In genomic region chr3:66609660-66610547, GRCh38 we compare ENCODE assay signal across 7 cellular contexts.
A peak's percentile ranks its signal among the peaks of the same experiment; 100 is the strongest.
DNase-seq lines count a peak whose midpoint lies in the region; ATAC-seq and TF ChIP-seq lines count a peak whose summit lies in the region.

No MANE protein-coding gene starts in this region.

- peak overlapping the region; percentile 51 for H2AK5ac ChIP-seq in IMR-90 (ENCODE audit: low read depth, low read length)

- 0 out of 2 replicates have a peak overlapping the region, but pooled peaks have one; percentile 13 for H3K14ac ChIP-seq in IMR-90 (replicated peaks; ENCODE audit: low read depth, low read length)

- H3K4me2 ChIP-seq in IMR-90 (ENCODE audit: low read depth, low read length) = no peak overlapping the region

- ATAC-seq in IMR-90 (ENCODE audit: low read depth) = peak; percentile 70

- dilution Hi-C loops in IMR-90 (cut with HindIII; ENCODE audit: low sequenced_read_pairs, unreplicated experiment) = no loop called here

- peak overlapping the region; percentile 63 for H2AK9ac ChIP-seq in IMR-90 (replicated peaks; ENCODE audit: low read depth, low read length, poor library complexity)

- TF ChIP-seq RAD21 in IMR-90 (IDR thresholded peaks at IDR 0.05; ENCODE audit: low read length) = no peak

- in situ Hi-C loops in IMR-90 (cut with MboI; ENCODE audit: low sequenced_read_pairs) = no loop called here

- H3K36me3 ChIP-seq in IMR-90 (ENCODE audit: control insufficient read depth, insufficient read depth, low read length) = no peaks in the 10 kb centered on the region
- H3K36me3 ChIP-seq in NT2/D1 (ENCODE audit: insufficient read depth, insufficient read length, low read length) = no peaks in the 10 kb centered on the region

- POLR2A ChIA-PET in IMR-90 (lab: Charles Lee; ENCODE audit: unreplicated experiment) = no interaction called here

- H2BK5ac ChIP-seq in IMR-90 (ENCODE audit: low read depth, low read length, poor library complexity, severe bottlenecking) = peak overlapping the region; percentile 14

- peak overlapping the region; percentile 28 to 58; a peak in 3 of 4 replicates for H4K8ac ChIP-seq in IMR-90 (ENCODE audit: low read depth in 2 of 2, low read length in 2 of 2)

- TF ChIP-seq CTCF in IMR-90 (conservative IDR thresholded peaks at IDR 0.05; ENCODE audit: low read depth, low read length) (no peak), GM20000 (IDR thresholded peaks at IDR 0.05; ENCODE audit: extremely low read depth, missing control alignments) (no peak)

- H3K4ac ChIP-seq in IMR-90 (ENCODE audit: low read depth, low read length) = peak overlapping the region; percentile 46

- H3K4me3 ChIP-seq in IMR-90 (ENCODE audit: insufficient read depth, low read depth, low read length) = no peak overlapping the region
- no peak overlapping the region for H3K4me3 ChIP-seq in NT2/D1 (ENCODE audit: insufficient read length, low read depth)

- WGBS in IMR-90 (ENCODE audit: extremely low coverage in 2 of 2, insufficient read length in 1 of 2), 2 experiments = no CpG with 5 or more reads among the region's 8 CpGs

- H3K4me1 ChIP-seq in IMR-90 (ENCODE audit: control insufficient read depth, insufficient read depth, low read length) (peaks cover 3% of the 10 kb centered on the region), NT2/D1 (ENCODE audit: insufficient read depth, insufficient read length) (peaks cover 8% of the 10 kb centered on the region)

- H3K56ac ChIP-seq in IMR-90 (ENCODE audit: extremely low read depth, insufficient read depth, low read length) = no peak overlapping the region

- H3K9me3 ChIP-seq in IMR-90 (ENCODE audit: control insufficient read depth, insufficient read depth, low read length) (no peaks in the 10 kb centered on the region), NT2/D1 (ENCODE audit: insufficient read depth, low read length) (no peaks in the 10 kb centered on the region)

- H4K5ac ChIP-seq in IMR-90 (ENCODE audit: low read depth, low read length) = no peak overlapping the region

- H4K91ac ChIP-seq in IMR-90 (ENCODE audit: insufficient read depth, low read depth, low read length) = peak overlapping the region; percentile 32; the same call in 1 of the 2 replicates

- H2AFZ ChIP-seq in IMR-90 (replicated peaks; ENCODE audit: low read length, poor library complexity) = peak overlapping the region; percentile 59

- no peak overlapping the region; the same call in 1 of the 2 replicates for H3K23ac ChIP-seq in IMR-90 (ENCODE audit: low read depth, low read length)

- no peak overlapping the region for H3K9ac ChIP-seq in IMR-90 (ENCODE audit: low read depth, low read length)
- no peak overlapping the region for H3K9ac ChIP-seq in NT2/D1 (ENCODE audit: insufficient read length, low read depth)

- TF ChIP-seq POLR2A in IMR-90 (IDR thresholded peaks at IDR 0.05; ENCODE audit: low read depth, low read length) = no peak

- H4K20me1 ChIP-seq in IMR-90 (ENCODE audit: insufficient read depth, low read length) = no peaks in the 10 kb centered on the region

- intact Hi-C loops in IMR-90 (cut with micrococcal nuclease) = no loop called here

- DNase-seq in IMR-90 (peak; percentile 90), NT2/D1 (ENCODE audit: low read depth, low spot score) (peak; percentile 64), fibroblast of peridontal ligament (ENCODE audit: extremely low read depth) (peak; percentile 33), smooth muscle cell of the brain vasculature (ENCODE audit: low read depth, low spot score) (peak; percentile 94), activated gamma-delta T cell treated with Interleukin-2 at 50 U/mL for 16 hours (no peak), HK-2 (ENCODE audit: unreplicated experiment) (no peak), GM20000 (ENCODE audit: low spot score) (no peak)

- no peaks in the 10 kb centered on the region for H3K27me3 ChIP-seq in IMR-90 (ENCODE audit: control insufficient read depth, insufficient read depth, low read length)
- no peaks in the 10 kb centered on the region for H3K27me3 ChIP-seq in NT2/D1 (ENCODE audit: insufficient read depth, insufficient read length)

- no peak overlapping the region for H2BK20ac ChIP-seq in IMR-90 (ENCODE audit: low read depth, low read length)

- BruUV-seq in IMR-90 (replicated peaks; lab: Mats Ljungman, UMichigan) = no TSS peak

- H3K18ac ChIP-seq in IMR-90 (ENCODE audit: low read depth, low read length) = peak overlapping the region; percentile 61; the same call in 1 of the 2 replicates

- H2BK120ac ChIP-seq in IMR-90 (ENCODE audit: low read depth, low read length) = peak overlapping the region; percentile 30; the same call in 1 of the 2 replicates

- CTCF ChIA-PET in IMR-90 (lab: Yijun Ruan, JAX) = interaction anchor here (0.6 kb wide), 1 partner anchor 818 kb away, joined by 3 read pairs; no protein-coding TSS in a partner anchor

- peak overlapping the region; percentile 57 for H3K27ac ChIP-seq in IMR-90 (ENCODE audit: insufficient read depth, low read length)

- H2BK15ac ChIP-seq in IMR-90 (ENCODE audit: low read depth, low read length) = peak overlapping the region; percentile 30; the same call in 1 of the 3 replicates

- no peaks in the 10 kb centered on the region for H3K79me1 ChIP-seq in IMR-90 (ENCODE audit: low read depth in 1 of 2, low read length in 2 of 2)

- H3K9me1 ChIP-seq in IMR-90 (ENCODE audit: insufficient read depth, low read length) = no peaks in the 10 kb centered on the region

TF ChIP-seq in IMR-90, 13 proteins besides CTCF, POLR2A, EP300 and RAD21:
- TF ChIP-seq MAFK (IDR thresholded peaks at IDR 0.05; ENCODE audit: low read depth, low read length) = no peak
- no peak for TF ChIP-seq BHLHE40 (IDR thresholded peaks at IDR 0.05; ENCODE audit: low read depth, low read length)
- TF ChIP-seq SMC3 (IDR thresholded peaks at IDR 0.05; ENCODE audit: low read depth, low read length) = no peak
- no peak for TF ChIP-seq RCOR1 (IDR thresholded peaks at IDR 0.05; ENCODE audit: insufficient replicate concordance, low read length)
- TF ChIP-seq CHD1 (IDR thresholded peaks at IDR 0.05; ENCODE audit: low read depth, low read length) = no peak
- no peak for TF ChIP-seq CEBPB (IDR thresholded peaks at IDR 0.05; ENCODE audit: low read depth, low read length)

Comparison
In these comparisons a context has a peak if more than half of its experiments do, and no peak if none do; other contexts are left out.
1. DNase-seq: peak in IMR-90 (single experiment), NT2/D1 (single experiment), fibroblast of peridontal ligament (single experiment) and smooth muscle cell of the brain vasculature (single experiment); none in activated gamma-delta T cell treated with Interleukin-2 at 50 U/mL for 16 hours (single experiment), HK-2 (single experiment) and GM20000 (single experiment).